ENCODE assay signal across 8 cellular contexts in genomic region chr3:46208167-46208704, GRCh38.
A peak's percentile ranks its signal among the peaks of the same experiment; 100 is the strongest.
DNase-seq lines count a peak whose midpoint lies in the region; FAIRE-seq lines count a peak whose summit lies in the region.

TSS of gene CCR1 (minus strand) at chr3:46208313. CDS start at chr3:46204313, 4,000 bp downstream.

- peak within 1 kb of the TSS; percentile 42 for H3K4me2 ChIP-seq in BLaER1

- H3K4me3 ChIP-seq in BLaER1, result no peak within 1 kb of the TSS

- no peaks in the 10 kb centered on the region; the same call in 1 of the 2 replicates for H3K9me3 ChIP-seq in BLaER1

- H3K27ac Mint-ChIP-seq in activated T-cell treated with anti-CD3 and anti-CD28 coated beads, Interleukin-2, amount 50 U/mL, for 24 hours, result peak within 1 kb of the TSS; percentile 85

- no peaks in the 10 kb centered on the region for H4K20me1 ChIP-seq in BLaER1

- no peaks in the 10 kb centered on the region for H3K27me3 Mint-ChIP-seq in activated T-cell treated with anti-CD3 and anti-CD28 coated beads, Interleukin-2, amount 50 U/mL, for 24 hours

- peak within 1 kb of the TSS; percentile 30 for H3K4me3 Mint-ChIP-seq in activated T-cell treated with anti-CD3 and anti-CD28 coated beads, Interleukin-2, amount 50 U/mL, for 24 hours

- H3K27me3 ChIP-seq in BLaER1, result no peaks in the 10 kb centered on the region

- no peaks in the 10 kb centered on the region for H3K36me3 ChIP-seq in BLaER1

- intact Hi-C loops in head of caudate nucleus (cut with DNase I), result no loop called here

- H3K4me1 ChIP-seq in BLaER1, result peaks cover 21% of the 10 kb centered on the region

- H3K9ac ChIP-seq in BLaER1, result no peak within 1 kb of the TSS; the same call in 1 of the 2 replicates

- no peaks in the 10 kb centered on the region for H3K9me3 Mint-ChIP-seq in activated T-cell treated with anti-CD3 and anti-CD28 coated beads, Interleukin-2, amount 50 U/mL, for 24 hours

- peaks cover 23% of the 10 kb centered on the region for H3K4me1 Mint-ChIP-seq in activated T-cell treated with anti-CD3 and anti-CD28 coated beads, Interleukin-2, amount 50 U/mL, for 24 hours (ENCODE audit: low read depth)

- no peaks in the 10 kb centered on the region for H3K36me3 Mint-ChIP-seq in activated T-cell treated with anti-CD3 and anti-CD28 coated beads, Interleukin-2, amount 50 U/mL, for 24 hours (ENCODE audit: low read depth)

- FAIRE-seq in GM19239 (lab: Jason Lieb, UNC), result peak; percentile 99

- DNase-seq in GM19239 (ENCODE audit: insufficient read length, low spot score) (peak; percentile 28), KG1 (lab: John Stamatoyannopoulos, UW) (peak; percentile 69), head of caudate nucleus (peak in 31 of 42 donors; percentile 6 to 69 (median 41)), putamen (ENCODE audit: low spot score) (peak; percentile 47), NCI-H446 treated with DMSO at 0.1 percent for 48 hours (lab: John Stamatoyannopoulos, UW) (no peak), NCI-H146 treated with DMSO at 0.1 percent for 48 hours (lab: John Stamatoyannopoulos, UW; ENCODE audit: unreplicated experiment) (no peak)
- DNase-seq in activated T-cell treated with anti-CD3 and anti-CD28 coated beads, Interleukin-2, amount 50 U/mL, for 24 hours, result peak; percentile 62

- H3K27ac ChIP-seq in BLaER1, result peak within 1 kb of the TSS; percentile 6; the same call in 1 of the 2 replicates

Comparison
In these comparisons a context has a peak if more than half of its experiments do, and no peak if none do; other contexts are left out.
1. DNase-seq: peak in GM19239 (single experiment), KG1 (single experiment), activated T-cell treated with anti-CD3 and anti-CD28 coated beads, Interleukin-2, amount 50 U/mL, for 24 hours (single experiment), head of caudate nucleus (31 of 42) and putamen (single experiment); none in NCI-H446 treated with DMSO at 0.1 percent for 48 hours (single experiment) and NCI-H146 treated with DMSO at 0.1 percent for 48 hours (single experiment).